Comparison of ENCODE assay signal across 1 cellular context in genomic region chr6:166342293-166343156, GRCh38.
TF ChIP-seq lines count a peak whose summit lies in the region.

TSS of gene SFT2D1 (minus strand) at chr6:166342545. CDS start at chr6:166342481, 64 bp downstream.

TF ChIP-seq in HepG2, 621 proteins besides CTCF, POLR2A, EP300 and RAD21 (continued from another document):
- TF ChIP-seq ELK4 (CRISPR knock-in tag; IDR thresholded peaks at IDR 0.05; ENCODE audit: borderline replicate concordance): peak; percentile 94; the same call in 1 of the 2 replicates
- TF ChIP-seq NFYC (CRISPR knock-in tag; IDR thresholded peaks at IDR 0.05): peak; percentile 9; the same call in 1 of the 2 replicates
- TF ChIP-seq EHMT2 (IDR thresholded peaks at IDR 0.05; ENCODE audit: borderline replicate concordance, low read depth, low read length): no peak
- peak; percentile 92 for TF ChIP-seq ZGPAT (CRISPR knock-in tag; IDR thresholded peaks at IDR 0.05)
- peak; percentile 92 for TF ChIP-seq DR1 (CRISPR knock-in tag; IDR thresholded peaks at IDR 0.05)
- peak; percentile 58; the same call in 1 of the 2 replicates for TF ChIP-seq ARNTL (CRISPR knock-in tag; IDR thresholded peaks at IDR 0.05)
- peak; percentile 91 for TF ChIP-seq THAP9 (CRISPR knock-in tag; IDR thresholded peaks at IDR 0.05; ENCODE audit: borderline replicate concordance)
- TF ChIP-seq POLR2AphosphoS5 (IDR thresholded peaks at IDR 0.05; ENCODE audit: low read depth, low read length): peak; percentile 97
- no peak; the same call in 1 of the 2 replicates for TF ChIP-seq TP53 (CRISPR knock-in tag; conservative IDR thresholded peaks at IDR 0.05)
- peak; percentile 83 for TF ChIP-seq FOXJ3 (CRISPR knock-in tag; IDR thresholded peaks at IDR 0.05; ENCODE audit: borderline replicate concordance)
- TF ChIP-seq ZBTB21 (CRISPR knock-in tag; IDR thresholded peaks at IDR 0.05): no peak; the same call in 1 of the 2 replicates
- 0 out of 2 replicates have a peak, but pooled peaks have one; percentile 40 for TF ChIP-seq ZFYVE20 (CRISPR knock-in tag; IDR thresholded peaks at IDR 0.05; ENCODE audit: borderline replicate concordance, low read depth)
- no peak; the same call in 1 of the 2 replicates for TF ChIP-seq MAF1 (CRISPR knock-in tag; IDR thresholded peaks at IDR 0.05; ENCODE audit: borderline replicate concordance)
- peak; percentile 97 for TF ChIP-seq GMEB1 (CRISPR knock-in tag; IDR thresholded peaks at IDR 0.05; ENCODE audit: borderline replicate concordance)
- peak; percentile 86 for TF ChIP-seq GPN1 (CRISPR knock-in tag; IDR thresholded peaks at IDR 0.05; ENCODE audit: borderline replicate concordance)
- peak; percentile 99 for TF ChIP-seq ZNF839 (CRISPR knock-in tag; IDR thresholded peaks at IDR 0.05; ENCODE audit: borderline replicate concordance)
